In the genomic region with DNA sequence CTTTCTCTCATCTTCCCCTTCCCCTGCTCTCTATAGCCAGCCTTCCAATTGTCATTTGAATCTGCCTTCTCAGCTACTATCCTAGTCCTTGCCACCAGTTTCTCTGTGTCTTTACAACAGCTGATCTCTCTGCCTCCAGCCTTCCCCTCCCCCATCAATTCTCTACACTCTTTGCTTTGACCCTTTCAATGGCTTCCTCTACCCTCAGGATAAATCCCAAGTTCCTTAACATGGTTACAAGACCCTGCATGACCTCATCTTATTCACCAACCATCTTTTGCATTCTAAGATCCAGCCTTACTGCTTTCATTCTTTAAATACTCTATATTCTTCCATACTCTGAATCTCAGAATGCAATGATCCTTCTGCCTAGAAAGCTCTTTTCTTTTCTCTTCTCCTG, we compare ENCODE assay signal across 33 cellular contexts.
"Had no signal": no experiment of that assay in that cellular context is flagged by ENCODE, and none has a peak within 500 bp of the region (broad histone marks: within the 10 kb centered on the region; RNA-seq: fewer than 3 reads in every experiment).

No MANE protein-coding gene starts in this region.

- H3K9me3 ChIP-seq: ascending aorta, breast epithelium, colonic mucosa had no signal

- H3K27me3 ChIP-seq: ascending aorta, breast epithelium, cardiac muscle cell, colonic mucosa had no signal

- H3K9me3 Mint-ChIP-seq: activated B cell treated with CpG ODN at 0.5 μM for 24 hours; activated naive CD4-positive, alpha-beta T cell treated with anti-CD3 and anti-CD28 coated beads for 36 hours; activated naive CD4-positive, alpha-beta T cell treated with anti-CD3 and anti-CD28 coated beads, Interleukin-2, amount 50 U/mL, for 24 hours; activated naive CD8-positive, alpha-beta T cell treated with anti-CD3 and anti-CD28 coated beads for 36 hours; activated T-helper 1 cell treated with anti-CD3 and anti-CD28 coated beads, Interleukin-12 subunit alpha, Interleukin-12 subunit beta, Interleukin-2, Interleukin-4 antibody, amounts not matched to agents 30 ng/mL and 10 ng/mL and 1 ng/mL, durations not matched to agents 14 hours and 24 hours and 36 hours; activated T-helper 2 cell treated with anti-CD3 and anti-CD28 coated beads, Interferon-gamma antibody, Interleukin-2, Interleukin-4, amounts not matched to agents 10 μg/mL and 5 μg/mL and 100 μg/mL, durations not matched to agents 14 hours and 24 hours and 36 hours; brain; endodermal cell; T-helper 2 cell treated with Interferon-gamma antibody and Interleukin-4, amounts not matched to agents 5 μg/mL and 100 μg/mL, for 36 hours had no signal

- DNase-seq: activated B cell treated with CpG ODN at 0.5 μM for 24 hours; activated CD4-positive, alpha-beta T cell treated with anti-CD3 and anti-CD28 coated beads for 48 hours; activated CD4-positive, alpha-beta T cell treated with anti-CD3 and anti-CD28 coated beads, Interleukin-2, amount 50 U/mL, for 1 hour; activated CD4-positive, alpha-beta T cell treated with anti-CD3 and anti-CD28 coated beads, Interleukin-2, amount 50 U/mL, for 48 hours; activated CD8-positive, alpha-beta memory T cell treated with anti-CD3 and anti-CD28 coated beads, Interleukin-2, amount 10 ng/mL, durations not matched to agents 7 days and 5 days; activated CD8-positive, alpha-beta memory T cell treated with anti-CD3 and anti-CD28 coated beads, Interleukin-2, amount 50 U/mL, for 4 hours; activated CD8-positive, alpha-beta T cell treated with anti-CD3 and anti-CD28 coated beads, Interleukin-2, amount 10 ng/mL, durations not matched to agents 7 days and 5 days; activated effector memory CD4-positive, alpha-beta T cell treated with anti-CD3 and anti-CD28 coated beads, Interleukin-2, amount 50 U/mL, for 16 hours; activated naive CD4-positive, alpha-beta T cell treated with anti-CD3 and anti-CD28 coated beads for 36 hours; activated naive CD8-positive, alpha-beta T cell treated with anti-CD3 and anti-CD28 coated beads for 36 hours; activated T-cell treated with anti-CD3 and anti-CD28 coated beads, Interleukin-2, amount 50 U/mL, for 1 hour; activated T-cell treated with anti-CD3 and anti-CD28 coated beads, Interleukin-2, amount 50 U/mL, for 48 hours; central memory CD4-positive, alpha-beta T cell; cerebellar nuclear complex; colonic mucosa; effector memory CD4-positive, alpha-beta T cell; endodermal cell; foreskin fibroblast; head of caudate nucleus; T-helper 1 cell; T-helper 17 cell; T1000; WERI-Rb-1 had no signal

- H3K36me3 Mint-ChIP-seq: activated CD8-positive, alpha-beta memory T cell treated with anti-CD3 and anti-CD28 coated beads, Interleukin-2, amount 10 ng/mL, durations not matched to agents 7 days and 5 days; activated naive CD4-positive, alpha-beta T cell treated with anti-CD3 and anti-CD28 coated beads, Interleukin-2, amount 50 U/mL, for 24 hours; brain had no signal

- H3K4me3 ChIP-seq: ascending aorta, breast epithelium, cardiac muscle cell, colonic mucosa had no signal

- H3K27ac ChIP-seq: ascending aorta, breast epithelium, cardiac muscle cell, colonic mucosa, WERI-Rb-1 had no signal

- H3K4me3 Mint-ChIP-seq: activated B cell treated with CpG ODN at 0.5 μM for 24 hours; activated CD8-positive, alpha-beta memory T cell treated with anti-CD3 and anti-CD28 coated beads, Interleukin-2, amount 10 ng/mL, durations not matched to agents 7 days and 5 days; activated CD8-positive, alpha-beta T cell treated with anti-CD3 and anti-CD28 coated beads, Interleukin-2, amount 10 ng/mL, durations not matched to agents 7 days and 5 days; activated naive CD4-positive, alpha-beta T cell treated with anti-CD3 and anti-CD28 coated beads for 36 hours; activated naive CD4-positive, alpha-beta T cell treated with anti-CD3 and anti-CD28 coated beads, Interleukin-2, amount 50 U/mL, for 24 hours; activated naive CD8-positive, alpha-beta T cell treated with anti-CD3 and anti-CD28 coated beads for 36 hours; activated T-helper 1 cell treated with anti-CD3 and anti-CD28 coated beads, Interleukin-12 subunit alpha, Interleukin-12 subunit beta, Interleukin-2, Interleukin-4 antibody, amounts not matched to agents 30 ng/mL and 10 ng/mL and 1 ng/mL, durations not matched to agents 14 hours and 24 hours and 36 hours; brain; endodermal cell; T-helper 17 cell; T-helper 2 cell treated with Interferon-gamma antibody and Interleukin-4, amounts not matched to agents 5 μg/mL and 100 μg/mL, for 36 hours had no signal

- ATAC-seq: activated CD4-positive, CD25-positive, alpha-beta regulatory T cell treated with anti-CD3 and anti-CD28 coated beads, Interleukin-2, amount 50 U/mL, for 24 hours; activated CD8-positive, alpha-beta memory T cell treated with anti-CD3 and anti-CD28 coated beads, Interleukin-2, amount 10 ng/mL, durations not matched to agents 7 days and 5 days; activated CD8-positive, alpha-beta T cell treated with anti-CD3 and anti-CD28 coated beads, Interleukin-2, amount 10 ng/mL, durations not matched to agents 7 days and 5 days; esophagus mucosa; T-helper 17 cell had no signal

- H3K4me1 ChIP-seq: ascending aorta, breast epithelium, colonic mucosa had no signal

- H3K27ac Mint-ChIP-seq: activated B cell treated with CpG ODN at 0.5 μM for 24 hours; activated CD8-positive, alpha-beta memory T cell treated with anti-CD3 and anti-CD28 coated beads, Interleukin-2, amount 10 ng/mL, durations not matched to agents 7 days and 5 days; activated CD8-positive, alpha-beta T cell treated with anti-CD3 and anti-CD28 coated beads, Interleukin-2, amount 10 ng/mL, durations not matched to agents 7 days and 5 days; activated naive CD4-positive, alpha-beta T cell treated with anti-CD3 and anti-CD28 coated beads for 36 hours; activated naive CD4-positive, alpha-beta T cell treated with anti-CD3 and anti-CD28 coated beads, Interleukin-2, amount 50 U/mL, for 24 hours; activated naive CD8-positive, alpha-beta T cell treated with anti-CD3 and anti-CD28 coated beads for 36 hours; activated T-helper 1 cell treated with anti-CD3 and anti-CD28 coated beads, Interleukin-12 subunit alpha, Interleukin-12 subunit beta, Interleukin-2, Interleukin-4 antibody, amounts not matched to agents 30 ng/mL and 10 ng/mL and 1 ng/mL, durations not matched to agents 14 hours and 24 hours and 36 hours; activated T-helper 2 cell treated with anti-CD3 and anti-CD28 coated beads, Interferon-gamma antibody, Interleukin-2, Interleukin-4, amounts not matched to agents 10 μg/mL and 5 μg/mL and 100 μg/mL, durations not matched to agents 14 hours and 24 hours and 36 hours; brain; endodermal cell; T-helper 17 cell; T-helper 2 cell treated with Interferon-gamma antibody and Interleukin-4, amounts not matched to agents 5 μg/mL and 100 μg/mL, for 36 hours had no signal

- H3K27me3 Mint-ChIP-seq: activated naive CD4-positive, alpha-beta T cell treated with anti-CD3 and anti-CD28 coated beads, Interleukin-2, amount 50 U/mL, for 24 hours; activated naive CD8-positive, alpha-beta T cell treated with anti-CD3 and anti-CD28 coated beads for 36 hours; T-helper 17 cell had no signal

- H3K36me3 ChIP-seq: ascending aorta, breast epithelium, cardiac muscle cell, colonic mucosa, WERI-Rb-1 had no signal
